Comparison of ENCODE assay signal across 1 cellular context in genomic region chr1:245858683-245859509, GRCh38.
TF ChIP-seq lines count a peak whose summit lies in the region.

No MANE protein-coding gene starts in this region.

TF ChIP-seq in liver, 16 proteins besides CTCF, POLR2A, EP300 and RAD21 (continued from another document):
- TF ChIP-seq, protein P1, sequence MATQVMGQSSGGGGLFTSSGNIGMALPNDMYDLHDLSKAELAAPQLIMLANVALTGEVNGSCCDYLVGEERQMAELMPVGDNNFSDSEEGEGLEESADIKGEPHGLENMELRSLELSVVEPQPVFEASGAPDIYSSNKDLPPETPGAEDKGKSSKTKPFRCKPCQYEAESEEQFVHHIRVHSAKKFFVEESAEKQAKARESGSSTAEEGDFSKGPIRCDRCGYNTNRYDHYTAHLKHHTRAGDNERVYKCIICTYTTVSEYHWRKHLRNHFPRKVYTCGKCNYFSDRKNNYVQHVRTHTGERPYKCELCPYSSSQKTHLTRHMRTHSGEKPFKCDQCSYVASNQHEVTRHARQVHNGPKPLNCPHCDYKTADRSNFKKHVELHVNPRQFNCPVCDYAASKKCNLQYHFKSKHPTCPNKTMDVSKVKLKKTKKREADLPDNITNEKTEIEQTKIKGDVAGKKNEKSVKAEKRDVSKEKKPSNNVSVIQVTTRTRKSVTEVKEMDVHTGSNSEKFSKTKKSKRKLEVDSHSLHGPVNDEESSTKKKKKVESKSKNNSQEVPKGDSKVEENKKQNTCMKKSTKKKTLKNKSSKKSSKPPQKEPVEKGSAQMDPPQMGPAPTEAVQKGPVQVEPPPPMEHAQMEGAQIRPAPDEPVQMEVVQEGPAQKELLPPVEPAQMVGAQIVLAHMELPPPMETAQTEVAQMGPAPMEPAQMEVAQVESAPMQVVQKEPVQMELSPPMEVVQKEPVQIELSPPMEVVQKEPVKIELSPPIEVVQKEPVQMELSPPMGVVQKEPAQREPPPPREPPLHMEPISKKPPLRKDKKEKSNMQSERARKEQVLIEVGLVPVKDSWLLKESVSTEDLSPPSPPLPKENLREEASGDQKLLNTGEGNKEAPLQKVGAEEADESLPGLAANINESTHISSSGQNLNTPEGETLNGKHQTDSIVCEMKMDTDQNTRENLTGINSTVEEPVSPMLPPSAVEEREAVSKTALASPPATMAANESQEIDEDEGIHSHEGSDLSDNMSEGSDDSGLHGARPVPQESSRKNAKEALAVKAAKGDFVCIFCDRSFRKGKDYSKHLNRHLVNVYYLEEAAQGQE (IDR thresholded peaks at IDR 0.05) = no peak
- no peak for TF ChIP-seq HNF4A (conservative IDR thresholded peaks at IDR 0.05)
- TF ChIP-seq SP1 (IDR thresholded peaks at IDR 0.05) = no peak
- no peak for TF ChIP-seq FOXA2 (IDR thresholded peaks at IDR 0.05)
